In genomic region chr3:36843065-36844051, GRCh38 we compare ENCODE assay signal across 9 cellular contexts.
A peak's percentile ranks its signal among the peaks of the same experiment; 100 is the strongest.
DNase-seq lines count a peak whose midpoint lies in the region; TF ChIP-seq lines count a peak whose summit lies in the region.
"Had no signal": no experiment of that assay in that cellular context is flagged by ENCODE, and none has a peak within 500 bp of the region (broad histone marks: within the 10 kb centered on the region; RNA-seq: fewer than 3 reads in every experiment).

No MANE protein-coding gene starts in this region.

- H3K4me3 Mint-ChIP-seq in nephron progenitor cell: no peak overlapping the region
- H3K4me3 Mint-ChIP-seq: brain had no signal

- TF ChIP-seq CTCF in GM20000 (IDR thresholded peaks at IDR 0.05; ENCODE audit: extremely low read depth, missing control alignments) (peak; percentile 63), HL-60 (IDR thresholded peaks at IDR 0.05; ENCODE audit: insufficient read depth, low read length) (peak; percentile 38), WERI-Rb-1 (IDR thresholded peaks at IDR 0.05; ENCODE audit: low read depth, low read length) (peak; percentile 94), nephron progenitor cell (IDR thresholded peaks at IDR 0.05) (peak; percentile 24)

- H3K9me3 ChIP-seq in WERI-Rb-1 (ENCODE audit: severe bottlenecking): no peaks in the 10 kb centered on the region

- H3K27me3 Mint-ChIP-seq in nephron progenitor cell (ENCODE audit: low read depth, poor library complexity): peaks cover 13% of the 10 kb centered on the region

- H3K36me3 Mint-ChIP-seq in nephron progenitor cell (ENCODE audit: low read depth): peaks cover 85% of the 10 kb centered on the region

- no peaks in the 10 kb centered on the region for H3K36me3 ChIP-seq in WERI-Rb-1

- H3K27ac Mint-ChIP-seq in nephron progenitor cell: no peak overlapping the region
- H3K27ac Mint-ChIP-seq: brain had no signal

- peaks cover 23% of the 10 kb centered on the region for H3K9me3 Mint-ChIP-seq in nephron progenitor cell

- H3K27me3 ChIP-seq in HL-60 (ENCODE audit: insufficient read depth, poor library complexity, severe bottlenecking): no peaks in the 10 kb centered on the region
- H3K27me3 ChIP-seq in WERI-Rb-1 (ENCODE audit: insufficient read depth, low read depth, severe bottlenecking): no peaks in the 10 kb centered on the region

- peak; percentile 60 for DNase-seq in ELF-1 (ENCODE audit: low read depth, low spot score)
- peak; percentile 43 for DNase-seq in GM20000 (ENCODE audit: low spot score)
- no peak for DNase-seq in HL-60 (ENCODE audit: low read depth in 1 of 2, low spot score in 1 of 2)
- DNase-seq in WERI-Rb-1: peak; percentile 77
- peak; percentile 48 for DNase-seq in cerebellum (ENCODE audit: low spot score)
- peak; percentile 27 for DNase-seq in nephron progenitor cell
- no peak for DNase-seq in putamen (ENCODE audit: low spot score)
- DNase-seq in DMS153 treated with DMSO at 0.1 percent for 48 hours (lab: John Stamatoyannopoulos, UW; ENCODE audit: unreplicated experiment): no peak

- H3K27ac ChIP-seq in HL-60 (replicated peaks) (no peak overlapping the region), WERI-Rb-1 (no peak overlapping the region)

- H3K4me3 ChIP-seq in HL-60 (replicated peaks; ENCODE audit: insufficient read depth, low read length) (no peak overlapping the region), WERI-Rb-1 (ENCODE audit: low read depth, low read length) (no peak overlapping the region)

- H3K4me1 Mint-ChIP-seq in nephron progenitor cell: no peaks in the 10 kb centered on the region
- H3K4me1 Mint-ChIP-seq: brain had no signal

Comparison
In these comparisons a context has a peak if more than half of its experiments do, and no peak if none do; other contexts are left out.
1. DNase-seq: peak in ELF-1 (single experiment), GM20000 (single experiment), WERI-Rb-1 (single experiment), cerebellum (single experiment) and nephron progenitor cell (single experiment); none in HL-60 (0 of 2), putamen (single experiment) and DMS153 treated with DMSO at 0.1 percent for 48 hours (single experiment).
2. CTCF ChIP-seq: peak in every context shown above with its lines; median percentile 94 in WERI-Rb-1; 63 in GM20000; 38 in HL-60; 24 in nephron progenitor cell.